Comparison of ENCODE assay signal across 1 cellular context in genomic region chr1:30472526-30472925, GRCh38.
TF ChIP-seq lines count a peak whose summit lies in the region.

No MANE protein-coding gene starts in this region.

TF ChIP-seq in SK-N-SH, 30 proteins besides CTCF, POLR2A, EP300 and RAD21:
- TF ChIP-seq IRF3 (IDR thresholded peaks at IDR 0.05; ENCODE audit: low read depth, low read length) (no peak), MAX (IDR thresholded peaks at IDR 0.05; ENCODE audit: low read depth) (no peak), ZBTB33 (IDR thresholded peaks at IDR 0.05; ENCODE audit: borderline replicate concordance, low read depth) (no peak), NRF1 (IDR thresholded peaks at IDR 0.05; ENCODE audit: low read depth, low read length) (no peak), CHD2 (IDR thresholded peaks at IDR 0.05; ENCODE audit: low read length, partially characterized antibody) (no peak), GABPA (IDR thresholded peaks at IDR 0.05; ENCODE audit: low read depth) (no peak), SIN3A (IDR thresholded peaks at IDR 0.05; ENCODE audit: borderline replicate concordance, low read depth, low read length) (no peak), FOXM1 (IDR thresholded peaks at IDR 0.05; ENCODE audit: low read depth) (no peak), TEAD4 (IDR thresholded peaks at IDR 0.05; ENCODE audit: borderline replicate concordance, insufficient read depth) (no peak), EZH2phosphoT487 (IDR thresholded peaks at IDR 0.05; ENCODE audit: borderline replicate concordance, low read depth) (no peak)
